Comparison of ENCODE assay signal across 1 cellular context in genomic region chr2:16069663-16069932, GRCh38.
TF ChIP-seq lines count a peak whose summit lies in the region.

No MANE protein-coding gene starts in this region.

TF ChIP-seq in HepG2, 621 proteins besides CTCF, POLR2A, EP300 and RAD21 (continued from another document and continues in another):
- TF ChIP-seq ZNF710 (CRISPR knock-in tag; IDR thresholded peaks at IDR 0.05; ENCODE audit: borderline replicate concordance): peak; percentile 90
- no peak for TF ChIP-seq NFIB (CRISPR knock-in tag; IDR thresholded peaks at IDR 0.05; ENCODE audit: borderline replicate concordance)
- no peak for TF ChIP-seq ARNTL (CRISPR knock-in tag; IDR thresholded peaks at IDR 0.05)
- TF ChIP-seq CBX5 (CRISPR knock-in tag; IDR thresholded peaks at IDR 0.05; ENCODE audit: borderline replicate concordance): no peak; the same call in 1 of the 2 replicates
- peak; percentile 95 for TF ChIP-seq TEF (CRISPR knock-in tag; IDR thresholded peaks at IDR 0.05)
- TF ChIP-seq AHDC1 (CRISPR knock-in tag; IDR thresholded peaks at IDR 0.05; ENCODE audit: borderline replicate concordance): 0 out of 2 replicates have a peak, but pooled peaks have one; percentile 66
- TF ChIP-seq FOXO4 (CRISPR knock-in tag; conservative IDR thresholded peaks at IDR 0.05): 0 out of 2 replicates have a peak, but pooled peaks have one; percentile 67
- 0 out of 2 replicates have a peak, but pooled peaks have one; percentile 42 for TF ChIP-seq CBFB (CRISPR knock-in tag; IDR thresholded peaks at IDR 0.05)
- no peak for TF ChIP-seq GLMP (CRISPR knock-in tag; IDR thresholded peaks at IDR 0.05; ENCODE audit: borderline replicate concordance)
- TF ChIP-seq MED13 (CRISPR knock-in tag; IDR thresholded peaks at IDR 0.05): no peak
- TF ChIP-seq PHB2 (IDR thresholded peaks at IDR 0.05; ENCODE audit: partially characterized antibody): no peak
- TF ChIP-seq TARDBP (CRISPR knock-in tag; IDR thresholded peaks at IDR 0.05): no peak
- TF ChIP-seq CHD4 (IDR thresholded peaks at IDR 0.05; ENCODE audit: borderline replicate concordance, low read length): peak; percentile 24; the same call in 1 of the 2 replicates
- TF ChIP-seq ZNF124 (CRISPR knock-in tag; IDR thresholded peaks at IDR 0.05): peak; percentile 73; the same call in 1 of the 2 replicates
- TF ChIP-seq THRA (CRISPR knock-in tag; IDR thresholded peaks at IDR 0.05; ENCODE audit: borderline replicate concordance): peak; percentile 37; the same call in 1 of the 2 replicates
- TF ChIP-seq MYPOP (CRISPR knock-in tag; IDR thresholded peaks at IDR 0.05): peak; percentile 8; the same call in 1 of the 2 replicates
- peak; percentile 28; the same call in 1 of the 2 replicates for TF ChIP-seq SKIL (CRISPR knock-in tag; IDR thresholded peaks at IDR 0.05; ENCODE audit: borderline replicate concordance)
- no peak for TF ChIP-seq PRDM10 (CRISPR knock-in tag; IDR thresholded peaks at IDR 0.05; ENCODE audit: low read depth)
- peak; percentile 46 for TF ChIP-seq XRCC5 (optimal IDR thresholded peaks at IDR 0.05; ENCODE audit: low read length)
- TF ChIP-seq SIN3A (IDR thresholded peaks at IDR 0.05; ENCODE audit: borderline replicate concordance, low read depth, low read length): no peak
- TF ChIP-seq ZFY (CRISPR knock-in tag; IDR thresholded peaks at IDR 0.05): peak; percentile 44
- TF ChIP-seq GPN1 (CRISPR knock-in tag; IDR thresholded peaks at IDR 0.05; ENCODE audit: borderline replicate concordance): no peak
- TF ChIP-seq U2AF2 (IDR thresholded peaks at IDR 0.05; ENCODE audit: low read depth, low read length): no peak
- no peak for TF ChIP-seq IKZF4 (CRISPR knock-in tag; IDR thresholded peaks at IDR 0.05; ENCODE audit: borderline replicate concordance, low read depth, not compliant biosample characterization)
- peak; percentile 20; the same call in 1 of the 2 replicates for TF ChIP-seq ZSCAN9 (CRISPR knock-in tag; IDR thresholded peaks at IDR 0.05; ENCODE audit: borderline replicate concordance)
- peak; percentile 70 for TF ChIP-seq HMG20A (CRISPR knock-in tag; IDR thresholded peaks at IDR 0.05; ENCODE audit: borderline replicate concordance)
- 0 out of 2 replicates have a peak, but pooled peaks have one; percentile 30 for TF ChIP-seq KDM3A (CRISPR knock-in tag; IDR thresholded peaks at IDR 0.05; ENCODE audit: low read depth)
- TF ChIP-seq ZNF670 (CRISPR knock-in tag; IDR thresholded peaks at IDR 0.05; ENCODE audit: borderline replicate concordance): no peak
- no peak for TF ChIP-seq MNT (IDR thresholded peaks at IDR 0.05)
- peak; percentile 14 for TF ChIP-seq CBX1 (IDR thresholded peaks at IDR 0.05; ENCODE audit: low read depth)
